In the genomic region with DNA sequence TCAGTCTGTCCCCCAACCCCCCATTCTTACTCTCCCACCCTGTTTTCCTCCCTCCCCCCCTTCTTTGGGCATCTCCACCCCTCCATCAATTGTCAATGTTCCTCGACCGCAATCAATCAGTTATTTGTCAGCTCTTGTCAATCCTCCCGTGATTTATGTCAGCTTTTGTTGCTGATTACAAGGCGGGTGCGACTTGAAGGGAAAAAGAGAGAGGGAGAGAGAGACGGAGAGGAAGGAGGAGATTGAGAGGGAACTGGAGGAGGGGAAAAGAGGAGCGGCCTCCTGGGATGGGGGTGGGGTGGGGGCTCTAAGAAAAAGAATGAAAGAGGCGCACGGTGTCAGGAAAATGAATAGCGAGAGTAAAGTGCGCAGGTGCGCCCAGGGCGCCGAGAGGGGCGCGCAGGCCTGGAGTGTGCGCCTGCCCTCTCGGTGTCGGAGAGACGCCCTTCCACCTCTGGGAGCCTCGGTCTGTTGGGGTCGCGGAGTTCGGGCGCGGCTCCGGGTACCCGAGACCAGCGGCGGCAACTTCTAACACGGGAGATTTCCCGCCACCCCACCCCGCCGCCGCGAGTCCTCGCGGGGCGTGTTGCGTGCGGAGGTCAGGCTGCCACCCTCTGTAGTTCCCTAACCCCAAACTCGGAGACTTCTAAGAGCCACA, we compare ENCODE assay signal across 8 cellular contexts. TPM values are rescaled to one million over a fixed set of nuclear protein-coding genes. Genes with fewer than 3 reads are reported as not detected.
DNase-seq lines count a peak whose midpoint lies in the region; ATAC-seq and TF ChIP-seq lines count a peak whose summit lies in the region.

No MANE protein-coding gene starts in this region.

- no peaks in the 10 kb centered on the region for H3K9me2 ChIP-seq in GM23338 (ENCODE audit: insufficient read depth)

- H2AFZ ChIP-seq in ACC112 (ENCODE audit: low read length, unreplicated experiment) (peak overlapping the region; percentile 98), GM23338 (peak overlapping the region; percentile 98)

- peaks cover 94% of the 10 kb centered on the region for H3K27me3 Mint-ChIP-seq in GM23338 (ENCODE audit: insufficient read depth, low read depth, poor library complexity)

- no peak overlapping the region for H3K27ac Mint-ChIP-seq in GM23338

- peaks cover 3% of the 10 kb centered on the region; the same call in 2 of the 3 replicates for H3K9me3 Mint-ChIP-seq in GM23338

- H3K36me3 ChIP-seq in ACC112 (ENCODE audit: insufficient read depth, low read length) (no peaks in the 10 kb centered on the region), GM23338 (ENCODE audit: insufficient read depth) (no peaks in the 10 kb centered on the region), Peyer's patch (peaks cover 0 to 11% (median 0%) of the 10 kb centered on the region in 3 donors), mucosa of rectum (ENCODE audit: control insufficient read depth in 2 of 2, insufficient read depth in 2 of 2, low read length in 2 of 2) (no peaks in the 10 kb centered on the region), uterus (no peaks in the 10 kb centered on the region)
- no peaks in the 10 kb centered on the region for H3K36me3 ChIP-seq in effector memory CD4-positive, alpha-beta T cell (ENCODE audit: control insufficient read depth, insufficient read depth, low read length)

- H3K4me1 Mint-ChIP-seq in GM23338, result peaks cover 36% of the 10 kb centered on the region

- H3K27ac ChIP-seq in ACC112 (ENCODE audit: low read depth, low read length) (peak overlapping the region; percentile 88), GM23338 (ENCODE audit: low read depth) (no peak overlapping the region), Peyer's patch (peak overlapping the region; percentile 84 to 98 (median 93)), mucosa of rectum (ENCODE audit: low read depth in 2 of 2, low read length in 2 of 2) (peak overlapping the region; percentile 92 to 94), uterus (peak overlapping the region; percentile 97 to 98)
- no peak overlapping the region for H3K27ac ChIP-seq in effector memory CD4-positive, alpha-beta T cell (ENCODE audit: insufficient read depth, low read length, poor library complexity, severe bottlenecking)

- peak; percentile 11 for ATAC-seq in GM23338
- no peak for ATAC-seq in GM18505 (IDR thresholded peaks at IDR 0.05; ENCODE audit: unreplicated experiment)

- H3K4me1 ChIP-seq in ACC112 (ENCODE audit: control insufficient read depth, insufficient read depth, low read length, unreplicated experiment) (peaks cover 6% of the 10 kb centered on the region), GM23338 (ENCODE audit: insufficient read depth) (peaks cover 53% of the 10 kb centered on the region), Peyer's patch (peaks cover 0 to 32% (median 5%) of the 10 kb centered on the region in 4 donors), mucosa of rectum (ENCODE audit: control insufficient read depth in 2 of 2, insufficient read depth in 2 of 2, low read length in 2 of 2) (peaks cover 2 to 13% of the 10 kb centered on the region in 2 donors), uterus (peaks cover 0 to 7% of the 10 kb centered on the region in 2 donors)
- H3K4me1 ChIP-seq in effector memory CD4-positive, alpha-beta T cell (ENCODE audit: control insufficient read depth, insufficient read depth, low read length, poor library complexity, severe bottlenecking), result peaks cover 30% of the 10 kb centered on the region

- H3K36me3 Mint-ChIP-seq in GM23338 (ENCODE audit: low read depth), result no peaks in the 10 kb centered on the region; the same call in 2 of the 3 replicates

- TF ChIP-seq POLR2A in Peyer's patch (IDR thresholded peaks at IDR 0.05), result no peak
- TF ChIP-seq POLR2A in uterus (IDR thresholded peaks at IDR 0.05), result peak in 1 of 2 donors; percentile 2
- TF ChIP-seq POLR2A in GM18505 (IDR thresholded peaks at IDR 0.05; ENCODE audit: borderline replicate concordance, extremely low read depth, insufficient read depth, insufficient read length), result no peak

- H3K4me3 Mint-ChIP-seq in GM23338, result peak overlapping the region; percentile 76

- peak overlapping the region; percentile 93 for H3K4me3 ChIP-seq in ACC112 (ENCODE audit: low read depth, low read length)
- peak overlapping the region; percentile 65 for H3K4me3 ChIP-seq in GM23338
- peak overlapping the region; percentile 58 to 86 (median 73) for H3K4me3 ChIP-seq in Peyer's patch
- H3K4me3 ChIP-seq in effector memory CD4-positive, alpha-beta T cell (ENCODE audit: insufficient read depth, low read depth, low read length, poor library complexity, severe bottlenecking), result peak overlapping the region; percentile 74
- peak overlapping the region; percentile 86 to 91 for H3K4me3 ChIP-seq in mucosa of rectum (ENCODE audit: low read length in 2 of 2)
- H3K4me3 ChIP-seq in uterus, result peak overlapping the region; percentile 81 to 82

- peak; percentile 70 for DNase-seq in GM23338 (ENCODE audit: low spot score)
- DNase-seq in Peyer's patch, result peak in 2 of 3 donors; percentile 49 to 63
- no peak for DNase-seq in effector memory CD4-positive, alpha-beta T cell
- DNase-seq in uterus, result peak; percentile 61 to 68
- DNase-seq in cerebellum (ENCODE audit: low spot score), result no peak

- H3K79me2 ChIP-seq in ACC112 (ENCODE audit: control insufficient read depth, insufficient read depth, low read length, unreplicated experiment) (peaks cover 43% of the 10 kb centered on the region), GM23338 (replicated peaks; ENCODE audit: insufficient read depth) (no peaks in the 10 kb centered on the region)

- peak overlapping the region; percentile 85 for H3K4me2 ChIP-seq in GM23338

- intact Hi-C loops in uterus (cut with DNase I; ENCODE audit: low total_unique reads), result no loop called here

- H4K20me1 ChIP-seq in GM23338 (replicated peaks; ENCODE audit: insufficient read depth), result peaks cover 13% of the 10 kb centered on the region

- H3F3A ChIP-seq in GM23338 (replicated peaks; ENCODE audit: low read depth), result peaks cover 26% of the 10 kb centered on the region; the same call in 1 of the 2 replicates

- TF ChIP-seq CTCF in GM23338 (conservative IDR thresholded peaks at IDR 0.05; ENCODE audit: low read depth in 2 of 2) (no peak), Peyer's patch (IDR thresholded peaks at IDR 0.05) (no peak), uterus (IDR thresholded peaks at IDR 0.05) (no peak)

- peak overlapping the region; percentile 76 to 81 for H3K9ac ChIP-seq in mucosa of rectum (ENCODE audit: low read depth in 1 of 2, low read length in 2 of 2)

- H3K9me3 ChIP-seq in Peyer's patch, result no peaks in the 10 kb centered on the region
- no peaks in the 10 kb centered on the region for H3K9me3 ChIP-seq in effector memory CD4-positive, alpha-beta T cell (ENCODE audit: control insufficient read depth, low read length)
- H3K9me3 ChIP-seq in mucosa of rectum (ENCODE audit: control insufficient read depth in 2 of 2, low read length in 2 of 2), result no peaks in the 10 kb centered on the region
- no peaks in the 10 kb centered on the region for H3K9me3 ChIP-seq in uterus

- H3K27me3 ChIP-seq in ACC112 (ENCODE audit: insufficient read depth, low read length) (no peaks in the 10 kb centered on the region), GM23338 (ENCODE audit: insufficient read depth) (peaks cover 98% of the 10 kb centered on the region), Peyer's patch (no peaks in the 10 kb centered on the region), mucosa of rectum (ENCODE audit: control insufficient read depth in 2 of 2, insufficient read depth in 2 of 2, low read length in 2 of 2) (peaks cover 2 to 15% of the 10 kb centered on the region in 2 donors), uterus (no peaks in the 10 kb centered on the region)
- peaks cover 71% of the 10 kb centered on the region for H3K27me3 ChIP-seq in effector memory CD4-positive, alpha-beta T cell (replicated peaks; ENCODE audit: control insufficient read depth, insufficient read depth, low read length, poor library complexity, severe bottlenecking)

TF ChIP-seq in GM23338, 12 proteins besides CTCF, POLR2A, EP300 and RAD21 (continues in another document):
- TF ChIP-seq POLR2AphosphoS5 (IDR thresholded peaks at IDR 0.05; ENCODE audit: low read depth) (no peak), EZH2 (IDR thresholded peaks at IDR 0.05; ENCODE audit: low read depth, unreplicated experiment) (peak; percentile 77), ZNF114 (CRISPR knock-in tag; IDR thresholded peaks at IDR 0.05) (no peak), ZNF331 (CRISPR knock-in tag; IDR thresholded peaks at IDR 0.05; ENCODE audit: low read depth) (no peak)

RNA-seq across cellular contexts. Expression of a gene that starts 1.1 kb away (rescaled TPM):
- total RNA-seq in GM23338 (2014; rRNA removed; shearing (Covaris generic)), result 0.04 TPM in 1 of 2 replicates, not detected in the other
- 0.21 and 0.24 TPM in 2 replicates for polyA plus RNA-seq in GM23338 (2016; fragmentation: Nextera tagmentation; extraction: Ambion mirVana)
- total RNA-seq in Peyer's patch (1 to 10 TPM; 5.2 to 9.1 (median 6.4) TPM), uterus (10 to 100 TPM; 12.1 to 99.4 (median 26.0) TPM), cerebellum (1.2 TPM)

RNA-seq across cellular contexts. Expression of a gene that starts 28.8 kb away (rescaled TPM):
- 0.90 TPM in 1 of 2 replicates, not detected in the other for total RNA-seq in GM23338 (2014; rRNA removed; shearing (Covaris generic))
- polyA plus RNA-seq in GM23338 (2016; fragmentation: Nextera tagmentation; extraction: Ambion mirVana), result 1.6 and 1.8 TPM in 2 replicates
- total RNA-seq in Peyer's patch (10 to 100 TPM in 1 of 4 donors, 1 to 10 TPM in 3; 1.4 to 23.1 (median 3.6) TPM), uterus (10 to 100 TPM in 1 of 4 donors, 1 to 10 TPM in 3; 1.5 to 15.7 (median 4.6) TPM), cerebellum (0.91 TPM)

Comparison
In these comparisons a context has a peak if more than half of its experiments do, and no peak if none do; other contexts are left out.
1. H3K27ac ChIP-seq: peak in ACC112 (single experiment), Peyer's patch (4 of 4), mucosa of rectum (2 of 2) and uterus (2 of 2); none in GM23338 (single experiment) and effector memory CD4-positive, alpha-beta T cell (single experiment).
2. DNase-seq: peak in GM23338 (single experiment), Peyer's patch (2 of 3) and uterus (2 of 2); none in effector memory CD4-positive, alpha-beta T cell (0 of 3) and cerebellum (single experiment).
3. Peak in every context shown above with its lines, with median percentiles within 50 percentile points of each other: H3K4me3 ChIP-seq.